7 cellular contexts compared by ENCODE assay signal in genomic region chr19:58553799-58554493, GRCh38. TPM values are rescaled to one million over a fixed set of nuclear protein-coding genes. Genes with fewer than 3 reads are reported as not detected.
A peak's percentile ranks its signal among the peaks of the same experiment; 100 is the strongest.
DNase-seq lines count a peak whose midpoint lies in the region; ATAC-seq lines count a peak whose summit lies in the region.

No MANE protein-coding gene starts in this region.

- H3K4me3 ChIP-seq in Jurkat, Clone E6-1 (ENCODE audit: low read length), result peak overlapping the region; percentile 85

- peak overlapping the region; percentile 86 for H3K27ac ChIP-seq in adipose tissue (ENCODE audit: low read depth, low read length)
- H3K27ac ChIP-seq in temporal lobe (ENCODE audit: low read depth, low read length), result peak overlapping the region; percentile 94

- no peak for ATAC-seq in HG02884 (IDR thresholded peaks at IDR 0.05; ENCODE audit: unreplicated experiment)

- 19 to 40% (median 36%) methylated on average over 18 of the region's 18 CpGs for WGBS in adipose tissue, 3 donors

- DNase-seq in Jurkat, Clone E6-1 (ENCODE audit: low read depth, low spot score), result no peak
- peak; percentile 27 for DNase-seq in left kidney (ENCODE audit: low read depth, low spot score)
- no peak for DNase-seq in epidermal melanocyte (ENCODE audit: insufficient read length, low spot score)
- DNase-seq in stimulated activated CD4-positive, alpha-beta T cell treated with anti-CD3 and anti-CD28 coated beads, Interleukin-4, amount 100 ng/mL, for 1 hour, result no peak

RNA-seq across cellular contexts. Expression of gene CHMP2A, which starts 1.0 kb away (rescaled TPM):
- 188 TPM for polyA plus RNA-seq in Jurkat, Clone E6-1 (2012; ENCODE audit: insufficient read depth, insufficient read length)
- polyA plus RNA-seq in adipose tissue, result 100 to 1,000 TPM in 2 of 3 donors, 10 to 100 TPM in 1; 96.8 to 196 (median 184) TPM
- 48.7 TPM for total RNA-seq in temporal lobe

RNA-seq across cellular contexts. Expression of gene UBE2M, which starts 4.5 kb away (rescaled TPM):
- polyA plus RNA-seq in Jurkat, Clone E6-1 (2012; ENCODE audit: insufficient read depth, insufficient read length), result 165 TPM
- polyA plus RNA-seq in adipose tissue, result 10 to 100 TPM; 26.7 to 47.6 (median 46.1) TPM
- total RNA-seq in temporal lobe, result 37.1 TPM

RNA-seq across cellular contexts. Expression of gene TRIM28, which starts 10.1 kb away (rescaled TPM):
- polyA plus RNA-seq in Jurkat, Clone E6-1 (2012; ENCODE audit: insufficient read depth, insufficient read length), result 1,014 TPM
- polyA plus RNA-seq in adipose tissue, result 100 to 1,000 TPM; 154 to 206 (median 156) TPM
- 289 TPM for total RNA-seq in temporal lobe

RNA-seq across cellular contexts. Expression of gene MZF1, which starts 19.2 kb away (rescaled TPM):
- 13.9 TPM for polyA plus RNA-seq in Jurkat, Clone E6-1 (2012; ENCODE audit: insufficient read depth, insufficient read length)
- polyA plus RNA-seq in adipose tissue, result 10 to 100 TPM; 11.2 to 16.4 (median 14.7) TPM
- 9.6 TPM for total RNA-seq in temporal lobe

RNA-seq across cellular contexts. Expression of gene ZBTB45, which starts 34.3 kb away (rescaled TPM):
- polyA plus RNA-seq in Jurkat, Clone E6-1 (2012; ENCODE audit: insufficient read depth, insufficient read length), result 16.5 TPM
- 1 to 10 TPM; 5.3 to 8.2 (median 6.6) TPM for polyA plus RNA-seq in adipose tissue
- total RNA-seq in temporal lobe, result 5.2 TPM
